1 cellular context compared by ENCODE assay signal in the genomic region with DNA sequence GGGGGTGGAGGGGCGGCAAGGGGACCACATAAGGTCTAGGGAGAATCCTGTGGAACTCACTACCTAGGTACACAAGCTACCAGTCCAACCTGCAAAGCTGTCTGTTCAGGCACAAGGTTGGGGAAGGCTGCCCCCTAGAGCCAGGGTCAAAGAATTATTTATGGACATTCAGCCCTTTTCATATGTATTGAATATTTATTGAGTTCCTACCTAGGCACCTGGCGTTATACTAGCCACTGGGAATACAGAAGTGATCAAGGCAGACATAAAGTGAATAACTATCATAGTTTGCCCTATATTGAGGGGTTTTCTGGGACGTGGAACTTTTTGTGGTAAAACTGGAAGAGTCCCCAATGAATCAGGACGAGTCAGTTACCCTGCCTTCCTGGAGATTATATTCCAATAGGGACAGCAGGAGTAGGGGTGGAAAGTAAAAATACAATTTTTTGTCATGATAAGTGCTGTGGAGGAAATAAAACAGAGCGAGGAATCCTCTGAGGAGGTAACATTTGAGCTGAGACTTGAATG.
TF ChIP-seq lines count a peak whose summit lies in the region.

No MANE protein-coding gene starts in this region.

TF ChIP-seq in endothelial cell of umbilical vein, 7 proteins besides CTCF, POLR2A, EP300 and RAD21:
- TF ChIP-seq JUN (IDR thresholded peaks at IDR 0.05; ENCODE audit: borderline replicate concordance, insufficient read depth, insufficient read length, low read depth), result no peak
- no peak for TF ChIP-seq POLR2AphosphoS5 (IDR thresholded peaks at IDR 0.05; ENCODE audit: insufficient read depth, low read depth, low read length)
- TF ChIP-seq FOS (IDR thresholded peaks at IDR 0.05; ENCODE audit: borderline replicate concordance, insufficient read depth, low read length), result no peak
- TF ChIP-seq EZH2 (IDR thresholded peaks at IDR 0.05; ENCODE audit: borderline replicate concordance, low read depth, low read length, severe bottlenecking), result no peak
- TF ChIP-seq, protein P1, sequence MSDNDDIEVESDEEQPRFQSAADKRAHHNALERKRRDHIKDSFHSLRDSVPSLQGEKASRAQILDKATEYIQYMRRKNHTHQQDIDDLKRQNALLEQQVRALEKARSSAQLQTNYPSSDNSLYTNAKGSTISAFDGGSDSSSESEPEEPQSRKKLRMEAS (IDR thresholded peaks at IDR 0.05; ENCODE audit: insufficient read depth, insufficient read length), result no peak
- no peak for TF ChIP-seq MYC (IDR thresholded peaks at IDR 0.05; ENCODE audit: low read depth, low read length)
- no peak for TF ChIP-seq GATA2 (IDR thresholded peaks at IDR 0.05; ENCODE audit: insufficient read depth, insufficient read length, low read depth, low read length)
